Comparison of ENCODE assay signal across 16 cellular contexts in genomic region chr1:221734187-221734586, GRCh38. TPM values are rescaled to one million over a fixed set of nuclear protein-coding genes. Genes with fewer than 3 reads are reported as not detected.
DNase-seq lines count a peak whose midpoint lies in the region; ATAC-seq, FAIRE-seq and TF ChIP-seq lines count a peak whose summit lies in the region.
"Had no signal": no experiment of that assay in that cellular context is flagged by ENCODE, and none has a peak within 500 bp of the region (broad histone marks: within the 10 kb centered on the region; RNA-seq: fewer than 3 reads in every experiment).

No MANE protein-coding gene starts in this region.

- no peak for TF ChIP-seq POLR2A in esophagus muscularis mucosa (IDR thresholded peaks at IDR 0.05; ENCODE audit: low read depth)

- H3K79me2 ChIP-seq in Loucy (ENCODE audit: insufficient read depth, low read length): peaks cover 99% of the 10 kb centered on the region
- peaks cover 25% of the 10 kb centered on the region for H3K79me2 ChIP-seq in mesendoderm (ENCODE audit: control insufficient read depth, insufficient read depth, low read length)

- H2AK5ac ChIP-seq in mesendoderm (ENCODE audit: low read length): no peak overlapping the region

- CTCF ChIA-PET in naive thymus-derived CD4-positive, alpha-beta T cell (lab: Charles Lee): no interaction called here

- POLR2A ChIA-PET in naive thymus-derived CD4-positive, alpha-beta T cell (lab: Charles Lee): interaction anchor here (0.6 to 1.0 kb wide), 2 partner anchors 19 to 22 kb away, joined by 3 read pairs; no protein-coding TSS in a partner anchor

- no peak overlapping the region for H2BK15ac ChIP-seq in mesendoderm (replicated peaks; ENCODE audit: low read depth)

- H3K27me3 ChIP-seq in Loucy (ENCODE audit: insufficient read depth, low read length, poor library complexity, severe bottlenecking): no peaks in the 10 kb centered on the region
- H3K27me3 ChIP-seq in esophagus muscularis mucosa: no peaks in the 10 kb centered on the region
- no peaks in the 10 kb centered on the region for H3K27me3 ChIP-seq in naive thymus-derived CD4-positive, alpha-beta T cell (ENCODE audit: control insufficient read depth in 2 of 2, insufficient read depth in 2 of 2, low read length in 2 of 2)
- H3K27me3 ChIP-seq in MG63: no peaks in the 10 kb centered on the region
- no peaks in the 10 kb centered on the region for H3K27me3 ChIP-seq in mesendoderm (ENCODE audit: insufficient read depth, low read length, poor library complexity)

- H3K9me2 ChIP-seq in Loucy (replicated peaks; ENCODE audit: low read depth, low read length): no peaks in the 10 kb centered on the region

- TF ChIP-seq CTCF in Loucy (conservative IDR thresholded peaks at IDR 0.05; ENCODE audit: low read length) (no peak), esophagus muscularis mucosa (IDR thresholded peaks at IDR 0.05) (no peak)

- peaks cover 56 to 72% of the 10 kb centered on the region in 2 donors for H3K4me1 Mint-ChIP-seq in natural killer cell treated with Interleukin-12 subunit alpha and Interleukin-12 subunit beta and Interleukin-15 and Interleukin-18, amount 100 ng/mL, for 72 hours (ENCODE audit: low read depth in 2 of 2)
- peaks cover 32 to 80% (median 65%) of the 10 kb centered on the region in 7 donors for H3K4me1 Mint-ChIP-seq in naive thymus-derived CD4-positive, alpha-beta T cell

- peak; percentile 12 for FAIRE-seq in GM18507 (lab: Jason Lieb, UNC)
- FAIRE-seq: H1, small intestine had no signal

- peak overlapping the region; percentile 2 to 47 for H3K27ac Mint-ChIP-seq in natural killer cell treated with Interleukin-12 subunit alpha and Interleukin-12 subunit beta and Interleukin-15 and Interleukin-18, amount 100 ng/mL, for 72 hours
- peak overlapping the region in 3 of 9 donors; percentile 0 to 74 (median 45) for H3K27ac Mint-ChIP-seq in naive thymus-derived CD4-positive, alpha-beta T cell

- H3K9me3 Mint-ChIP-seq in natural killer cell treated with Interleukin-12 subunit alpha and Interleukin-12 subunit beta and Interleukin-15 and Interleukin-18, amount 100 ng/mL, for 72 hours: no peaks in the 10 kb centered on the region
- peaks cover 0 to 6% (median 0%) of the 10 kb centered on the region in 11 donors for H3K9me3 Mint-ChIP-seq in naive thymus-derived CD4-positive, alpha-beta T cell

- no peak overlapping the region for H4K8ac ChIP-seq in mesendoderm (ENCODE audit: low read depth, low read length)

- DNase-seq in GM18507 (ENCODE audit: extremely low spot score, insufficient read length, low read depth) (no peak), esophagus muscularis mucosa (ENCODE audit: extremely low spot score) (no peak), MG63 (no peak), mesendoderm (no peak), NCI-H1417 (lab: John Stamatoyannopoulos, UW) (no peak)
- no peak for DNase-seq in natural killer cell treated with Interleukin-12 subunit alpha and Interleukin-12 subunit beta and Interleukin-15 and Interleukin-18, amount 100 ng/mL, for 72 hours (ENCODE audit: low spot score)
- DNase-seq in naive thymus-derived CD4-positive, alpha-beta T cell: no peak
- DNase-seq: activated effector memory CD4-positive, alpha-beta T cell treated with Interleukin-2 at 50 U/mL for 16 hours; left colon; NCI-H1694; NCI-H226; SHP77 treated with DMSO at 0.1 percent for 48 hours; small intestine had no signal

- H3K18ac ChIP-seq in mesendoderm (ENCODE audit: low read length): no peak overlapping the region

- no peak overlapping the region for H2BK120ac ChIP-seq in mesendoderm (ENCODE audit: low read depth, low read length)

- ATAC-seq in natural killer cell treated with Interleukin-12 subunit alpha and Interleukin-12 subunit beta and Interleukin-15 and Interleukin-18, amount 100 ng/mL, for 72 hours: no peak
- ATAC-seq in naive thymus-derived CD4-positive, alpha-beta T cell: no peak
- ATAC-seq: activated CD4-positive, CD25-positive, alpha-beta regulatory T cell treated with anti-CD3 and anti-CD28 coated beads, Interleukin-2, amount 50 U/mL, for 24 hours; left colon had no signal

- intact Hi-C loops in esophagus muscularis mucosa (cut with DNase I): no loop called here
- intact Hi-C loops in naive thymus-derived CD4-positive, alpha-beta T cell (cut with micrococcal nuclease): no loop called here

- H3K9ac ChIP-seq in Loucy (ENCODE audit: low read depth, low read length, poor library complexity, severe bottlenecking) (peak overlapping the region; percentile 89), mesendoderm (ENCODE audit: low read length) (no peak overlapping the region)

- H3K4ac ChIP-seq in mesendoderm (ENCODE audit: low read depth, low read length): no peak overlapping the region

- no peak overlapping the region for H3K23ac ChIP-seq in mesendoderm (ENCODE audit: low read length)

- H3K4me3 ChIP-seq in Loucy (ENCODE audit: low read length, poor library complexity, severe bottlenecking) (peak overlapping the region; percentile 94), esophagus muscularis mucosa (no peak overlapping the region), MG63 (no peak overlapping the region), mesendoderm (ENCODE audit: low read length) (no peak overlapping the region)
- no peak overlapping the region for H3K4me3 ChIP-seq in naive thymus-derived CD4-positive, alpha-beta T cell (ENCODE audit: low read length)

- H2BK5ac ChIP-seq in mesendoderm (ENCODE audit: low read length): no peak overlapping the region

- H3K27ac ChIP-seq in esophagus muscularis mucosa (replicated peaks in 1 of 4): peak overlapping the region; percentile 63 to 75 (median 72)
- H3K27ac ChIP-seq in naive thymus-derived CD4-positive, alpha-beta T cell (ENCODE audit: low read depth, low read length): no peak overlapping the region
- no peak overlapping the region for H3K27ac ChIP-seq in mesendoderm (ENCODE audit: low read depth, low read length)

- H3K9me3 ChIP-seq in Loucy (ENCODE audit: insufficient read depth, low read depth, low read length) (no peaks in the 10 kb centered on the region), esophagus muscularis mucosa (no peaks in the 10 kb centered on the region), MG63 (no peaks in the 10 kb centered on the region)
- no peaks in the 10 kb centered on the region for H3K9me3 ChIP-seq in naive thymus-derived CD4-positive, alpha-beta T cell (ENCODE audit: control insufficient read depth in 2 of 3, low read length in 3 of 3)

- H3K36me3 ChIP-seq in Loucy (ENCODE audit: insufficient read depth, low read length) (peaks cover 27% of the 10 kb centered on the region), esophagus muscularis mucosa (peaks cover 0 to 6% (median 2%) of the 10 kb centered on the region in 4 donors), MG63 (peaks cover 7% of the 10 kb centered on the region; the same call in 1 of the 2 replicates), mesendoderm (ENCODE audit: control insufficient read depth, insufficient read depth, low read length) (no peaks in the 10 kb centered on the region)
- H3K36me3 ChIP-seq in naive thymus-derived CD4-positive, alpha-beta T cell (ENCODE audit: control insufficient read depth in 2 of 3, insufficient read depth in 3 of 3, low read length in 3 of 3): peaks cover 0 to 8% (median 0%) of the 10 kb centered on the region in 3 experiments

- H3F3A ChIP-seq in Loucy (ENCODE audit: low read depth): no peaks in the 10 kb centered on the region

- no peak overlapping the region for H4K5ac ChIP-seq in mesendoderm (ENCODE audit: low read length)

- H3K4me1 ChIP-seq in Loucy (ENCODE audit: insufficient read depth, low read length, poor library complexity, severe bottlenecking): peaks cover 82% of the 10 kb centered on the region
- H3K4me1 ChIP-seq in esophagus muscularis mucosa: peaks cover 39 to 81% (median 80%) of the 10 kb centered on the region in 4 donors
- peaks cover 0 to 8% of the 10 kb centered on the region in 2 donors for H3K4me1 ChIP-seq in naive thymus-derived CD4-positive, alpha-beta T cell (ENCODE audit: control insufficient read depth in 2 of 2, insufficient read depth in 2 of 2, low read length in 2 of 2)
- H3K4me1 ChIP-seq in mesendoderm (ENCODE audit: control insufficient read depth, low read depth, low read length): no peaks in the 10 kb centered on the region

- TF ChIP-seq EP300 in esophagus muscularis mucosa (IDR thresholded peaks at IDR 0.05): no peak

- H3K4me2 ChIP-seq in Loucy (ENCODE audit: low read depth, low read length, poor library complexity, severe bottlenecking) (peak overlapping the region; percentile 88), mesendoderm (ENCODE audit: low read length) (no peak overlapping the region)

- H3K79me1 ChIP-seq in mesendoderm (ENCODE audit: low read length): peaks cover 27% of the 10 kb centered on the region

- no peak overlapping the region for H3K56ac ChIP-seq in mesendoderm (ENCODE audit: low read length)

- H4K20me1 ChIP-seq in Loucy (ENCODE audit: insufficient read depth, low read length, poor library complexity, severe bottlenecking): peaks cover 76% of the 10 kb centered on the region

- no peaks in the 10 kb centered on the region for H3K27me3 Mint-ChIP-seq in natural killer cell treated with Interleukin-12 subunit alpha and Interleukin-12 subunit beta and Interleukin-15 and Interleukin-18, amount 100 ng/mL, for 72 hours
- no peaks in the 10 kb centered on the region for H3K27me3 Mint-ChIP-seq in naive thymus-derived CD4-positive, alpha-beta T cell

- peak overlapping the region; percentile 56 for H3K4me3 Mint-ChIP-seq in natural killer cell treated with Interleukin-12 subunit alpha and Interleukin-12 subunit beta and Interleukin-15 and Interleukin-18, amount 100 ng/mL, for 72 hours
- H3K4me3 Mint-ChIP-seq in naive thymus-derived CD4-positive, alpha-beta T cell: peak overlapping the region in 1 of 10 donors; percentile 47

- no peak overlapping the region for H2AFZ ChIP-seq in Loucy (ENCODE audit: low read length)

- peaks cover 54% of the 10 kb centered on the region for H3K36me3 Mint-ChIP-seq in natural killer cell treated with Interleukin-12 subunit alpha and Interleukin-12 subunit beta and Interleukin-15 and Interleukin-18, amount 100 ng/mL, for 72 hours
- peaks cover 9 to 58% (median 22%) of the 10 kb centered on the region in 5 donors for H3K36me3 Mint-ChIP-seq in naive thymus-derived CD4-positive, alpha-beta T cell

RNA-seq across cellular contexts. Expression of gene DUSP10, which starts 7.7 kb away (rescaled TPM):
- 10 to 100 TPM in 2 of 4 donors, 1 to 10 TPM in 2; 5.5 to 13.1 (median 8.6) TPM for total RNA-seq in esophagus muscularis mucosa
- total RNA-seq in natural killer cell treated with Interleukin-12 subunit alpha and Interleukin-12 subunit beta and Interleukin-15 and Interleukin-18, amount 100 ng/mL, for 72 hours: 10 to 100 TPM; 43.3 to 85.2 TPM
- 10 to 100 TPM in 3 of 5 experiments, 1 to 10 TPM in 2; 2.5 to 60.6 (median 19.0) TPM for total RNA-seq in naive thymus-derived CD4-positive, alpha-beta T cell
- 1 to 10 TPM; 3.5 to 3.7 TPM for polyA plus RNA-seq in naive thymus-derived CD4-positive, alpha-beta T cell
- 5.8 and 6.3 TPM in 2 replicates for total RNA-seq in MG63 (2014; rRNA removed; shearing (Covaris generic); ENCODE audit: low replicate concordance)
- 9.1 TPM for polyA plus RNA-seq in mesendoderm (2013, experiment 1 of 2)
- polyA plus RNA-seq in mesendoderm (2013, experiment 2 of 2): 10.0 TPM

Comparison
In these comparisons a context has a peak if more than half of its experiments do, and no peak if none do; other contexts are left out.
1. H3K27ac ChIP-seq: peak in esophagus muscularis mucosa (4 of 4); none in naive thymus-derived CD4-positive, alpha-beta T cell (single experiment) and mesendoderm (single experiment).